1 cellular context compared by ENCODE assay signal in genomic region chr10:117186832-117187615, GRCh38.
TF ChIP-seq lines count a peak whose summit lies in the region.

No MANE protein-coding gene starts in this region.

TF ChIP-seq in HepG2, 621 proteins besides CTCF, POLR2A, EP300 and RAD21 (continued from another document):
- TF ChIP-seq, protein P1, sequence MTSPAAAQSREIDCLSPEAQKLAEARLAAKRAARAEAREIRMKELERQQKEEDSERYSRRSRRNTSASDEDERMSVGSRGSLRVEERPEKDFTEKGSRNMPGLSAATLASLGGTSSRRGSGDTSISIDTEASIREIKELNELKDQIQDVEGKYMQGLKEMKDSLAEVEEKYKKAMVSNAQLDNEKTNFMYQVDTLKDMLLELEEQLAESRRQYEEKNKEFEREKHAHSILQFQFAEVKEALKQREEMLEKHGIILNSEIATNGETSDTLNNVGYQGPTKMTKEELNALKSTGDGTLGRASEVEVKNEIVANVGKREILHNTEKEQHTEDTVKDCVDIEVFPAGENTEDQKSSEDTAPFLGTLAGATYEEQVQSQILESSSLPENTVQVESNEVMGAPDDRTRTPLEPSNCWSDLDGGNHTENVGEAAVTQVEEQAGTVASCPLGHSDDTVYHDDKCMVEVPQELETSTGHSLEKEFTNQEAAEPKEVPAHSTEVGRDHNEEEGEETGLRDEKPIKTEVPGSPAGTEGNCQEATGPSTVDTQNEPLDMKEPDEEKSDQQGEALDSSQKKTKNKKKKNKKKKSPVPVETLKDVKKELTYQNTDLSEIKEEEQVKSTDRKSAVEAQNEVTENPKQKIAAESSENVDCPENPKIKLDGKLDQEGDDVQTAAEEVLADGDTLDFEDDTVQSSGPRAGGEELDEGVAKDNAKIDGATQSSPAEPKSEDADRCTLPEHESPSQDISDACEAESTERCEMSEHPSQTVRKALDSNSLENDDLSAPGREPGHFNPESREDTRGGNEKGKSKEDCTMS (CRISPR knock-in tag; conservative IDR thresholded peaks at IDR 0.05) = no peak
- no peak for TF ChIP-seq FOXJ3 (CRISPR knock-in tag; IDR thresholded peaks at IDR 0.05; ENCODE audit: borderline replicate concordance)
- TF ChIP-seq SPEN (CRISPR knock-in tag; IDR thresholded peaks at IDR 0.05; ENCODE audit: low read depth) = no peak
- TF ChIP-seq NFYB (CRISPR knock-in tag; IDR thresholded peaks at IDR 0.05) = no peak
- TF ChIP-seq, protein P2, sequence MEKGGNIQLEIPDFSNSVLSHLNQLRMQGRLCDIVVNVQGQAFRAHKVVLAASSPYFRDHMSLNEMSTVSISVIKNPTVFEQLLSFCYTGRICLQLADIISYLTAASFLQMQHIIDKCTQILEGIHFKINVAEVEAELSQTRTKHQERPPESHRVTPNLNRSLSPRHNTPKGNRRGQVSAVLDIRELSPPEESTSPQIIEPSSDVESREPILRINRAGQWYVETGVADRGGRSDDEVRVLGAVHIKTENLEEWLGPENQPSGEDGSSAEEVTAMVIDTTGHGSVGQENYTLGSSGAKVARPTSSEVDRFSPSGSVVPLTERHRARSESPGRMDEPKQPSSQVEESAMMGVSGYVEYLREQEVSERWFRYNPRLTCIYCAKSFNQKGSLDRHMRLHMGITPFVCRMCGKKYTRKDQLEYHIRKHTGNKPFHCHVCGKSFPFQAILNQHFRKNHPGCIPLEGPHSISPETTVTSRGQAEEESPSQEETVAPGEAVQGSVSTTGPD (CRISPR knock-in tag; IDR thresholded peaks at IDR 0.05) = no peak
- no peak for TF ChIP-seq GLMP (CRISPR knock-in tag; IDR thresholded peaks at IDR 0.05; ENCODE audit: borderline replicate concordance)
- no peak for TF ChIP-seq SP140L (CRISPR knock-in tag; IDR thresholded peaks at IDR 0.05; ENCODE audit: borderline replicate concordance)
- no peak for TF ChIP-seq CBX1 (IDR thresholded peaks at IDR 0.05; ENCODE audit: low read depth)
- TF ChIP-seq ZNF253 (CRISPR knock-in tag; IDR thresholded peaks at IDR 0.05; ENCODE audit: borderline replicate concordance) = no peak
- TF ChIP-seq MTF2 (CRISPR knock-in tag; IDR thresholded peaks at IDR 0.05; ENCODE audit: borderline replicate concordance) = no peak
- no peak for TF ChIP-seq SOX5 (CRISPR knock-in tag; IDR thresholded peaks at IDR 0.05; ENCODE audit: borderline replicate concordance)
- TF ChIP-seq ZMYM2 (CRISPR knock-in tag; IDR thresholded peaks at IDR 0.05) = no peak
- no peak for TF ChIP-seq MLLT10 (CRISPR knock-in tag; IDR thresholded peaks at IDR 0.05)
- TF ChIP-seq ZKSCAN5 (CRISPR knock-in tag; IDR thresholded peaks at IDR 0.05) = no peak
- TF ChIP-seq ZNF235 (CRISPR knock-in tag; IDR thresholded peaks at IDR 0.05; ENCODE audit: borderline replicate concordance) = no peak
- TF ChIP-seq, protein P3, sequence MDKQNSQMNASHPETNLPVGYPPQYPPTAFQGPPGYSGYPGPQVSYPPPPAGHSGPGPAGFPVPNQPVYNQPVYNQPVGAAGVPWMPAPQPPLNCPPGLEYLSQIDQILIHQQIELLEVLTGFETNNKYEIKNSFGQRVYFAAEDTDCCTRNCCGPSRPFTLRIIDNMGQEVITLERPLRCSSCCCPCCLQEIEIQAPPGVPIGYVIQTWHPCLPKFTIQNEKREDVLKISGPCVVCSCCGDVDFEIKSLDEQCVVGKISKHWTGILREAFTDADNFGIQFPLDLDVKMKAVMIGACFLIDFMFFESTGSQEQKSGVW (CRISPR knock-in tag; IDR thresholded peaks at IDR 0.05; ENCODE audit: borderline replicate concordance) = no peak
- no peak for TF ChIP-seq CHCHD3 (CRISPR knock-in tag; IDR thresholded peaks at IDR 0.05)
- TF ChIP-seq TERF1 (CRISPR knock-in tag; IDR thresholded peaks at IDR 0.05) = no peak
- TF ChIP-seq ZNF691 (CRISPR knock-in tag; IDR thresholded peaks at IDR 0.05; ENCODE audit: borderline replicate concordance, low read depth) = no peak
- no peak for TF ChIP-seq ZNF337 (CRISPR knock-in tag; IDR thresholded peaks at IDR 0.05; ENCODE audit: borderline replicate concordance, low read depth)
- no peak for TF ChIP-seq ARID5B (CRISPR knock-in tag; IDR thresholded peaks at IDR 0.05)
- no peak for TF ChIP-seq NRL (CRISPR knock-in tag; IDR thresholded peaks at IDR 0.05; ENCODE audit: borderline replicate concordance)
- TF ChIP-seq ZNF441 (CRISPR knock-in tag; IDR thresholded peaks at IDR 0.05; ENCODE audit: borderline replicate concordance) = no peak
- no peak for TF ChIP-seq YY1 (IDR thresholded peaks at IDR 0.05; ENCODE audit: insufficient read depth, insufficient replicate concordance, low read depth, low read length)
- no peak for TF ChIP-seq TBX3 (IDR thresholded peaks at IDR 0.05; ENCODE audit: borderline replicate concordance)
- no peak for TF ChIP-seq ZBTB26 (CRISPR knock-in tag; IDR thresholded peaks at IDR 0.05; ENCODE audit: borderline replicate concordance)
- no peak for TF ChIP-seq ZNF282 (IDR thresholded peaks at IDR 0.05; ENCODE audit: partially characterized antibody)
- TF ChIP-seq SKIL (CRISPR knock-in tag; IDR thresholded peaks at IDR 0.05; ENCODE audit: borderline replicate concordance) = no peak
- no peak for TF ChIP-seq CHD4 (IDR thresholded peaks at IDR 0.05; ENCODE audit: borderline replicate concordance, low read length)
- TF ChIP-seq, protein P4, sequence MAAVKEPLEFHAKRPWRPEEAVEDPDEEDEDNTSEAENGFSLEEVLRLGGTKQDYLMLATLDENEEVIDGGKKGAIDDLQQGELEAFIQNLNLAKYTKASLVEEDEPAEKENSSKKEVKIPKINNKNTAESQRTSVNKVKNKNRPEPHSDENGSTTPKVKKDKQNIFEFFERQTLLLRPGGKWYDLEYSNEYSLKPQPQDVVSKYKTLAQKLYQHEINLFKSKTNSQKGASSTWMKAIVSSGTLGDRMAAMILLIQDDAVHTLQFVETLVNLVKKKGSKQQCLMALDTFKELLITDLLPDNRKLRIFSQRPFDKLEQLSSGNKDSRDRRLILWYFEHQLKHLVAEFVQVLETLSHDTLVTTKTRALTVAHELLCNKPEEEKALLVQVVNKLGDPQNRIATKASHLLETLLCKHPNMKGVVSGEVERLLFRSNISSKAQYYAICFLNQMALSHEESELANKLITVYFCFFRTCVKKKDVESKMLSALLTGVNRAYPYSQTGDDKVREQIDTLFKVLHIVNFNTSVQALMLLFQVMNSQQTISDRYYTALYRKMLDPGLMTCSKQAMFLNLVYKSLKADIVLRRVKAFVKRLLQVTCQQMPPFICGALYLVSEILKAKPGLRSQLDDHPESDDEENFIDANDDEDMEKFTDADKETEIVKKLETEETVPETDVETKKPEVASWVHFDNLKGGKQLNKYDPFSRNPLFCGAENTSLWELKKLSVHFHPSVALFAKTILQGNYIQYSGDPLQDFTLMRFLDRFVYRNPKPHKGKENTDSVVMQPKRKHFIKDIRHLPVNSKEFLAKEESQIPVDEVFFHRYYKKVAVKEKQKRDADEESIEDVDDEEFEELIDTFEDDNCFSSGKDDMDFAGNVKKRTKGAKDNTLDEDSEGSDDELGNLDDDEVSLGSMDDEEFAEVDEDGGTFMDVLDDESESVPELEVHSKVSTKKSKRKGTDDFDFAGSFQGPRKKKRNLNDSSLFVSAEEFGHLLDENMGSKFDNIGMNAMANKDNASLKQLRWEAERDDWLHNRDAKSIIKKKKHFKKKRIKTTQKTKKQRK (IDR thresholded peaks at IDR 0.05; ENCODE audit: low read length) = no peak
- no peak for TF ChIP-seq FOXA3 (CRISPR knock-in tag; IDR thresholded peaks at IDR 0.05)
